ENCODE assay signal across 1 cellular context in the genomic region with DNA sequence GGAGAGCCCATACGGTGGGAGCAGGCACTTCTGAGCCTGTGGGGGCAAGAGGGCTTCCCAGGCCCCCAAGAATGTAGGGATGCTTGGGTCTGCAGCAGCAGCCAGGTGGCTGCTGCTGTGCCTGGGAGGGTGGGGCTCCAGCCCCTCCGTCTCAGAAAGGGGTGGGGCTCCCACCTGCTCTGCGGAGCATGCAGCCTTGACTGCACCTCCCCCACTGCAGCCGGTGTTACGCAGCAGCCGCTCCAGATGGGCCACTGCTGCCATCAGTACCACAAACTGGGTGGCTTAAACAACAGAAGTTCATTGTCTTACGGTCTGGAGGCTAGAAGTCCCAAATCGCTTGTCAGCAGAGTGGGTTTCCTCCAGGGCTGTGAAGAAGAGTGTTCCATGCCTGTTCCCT.
TF ChIP-seq lines count a peak whose summit lies in the region.

No MANE protein-coding gene starts in this region.

TF ChIP-seq in WTC11, 78 proteins besides CTCF, POLR2A, EP300 and RAD21 (continued from another document):
- TF ChIP-seq, protein P1, sequence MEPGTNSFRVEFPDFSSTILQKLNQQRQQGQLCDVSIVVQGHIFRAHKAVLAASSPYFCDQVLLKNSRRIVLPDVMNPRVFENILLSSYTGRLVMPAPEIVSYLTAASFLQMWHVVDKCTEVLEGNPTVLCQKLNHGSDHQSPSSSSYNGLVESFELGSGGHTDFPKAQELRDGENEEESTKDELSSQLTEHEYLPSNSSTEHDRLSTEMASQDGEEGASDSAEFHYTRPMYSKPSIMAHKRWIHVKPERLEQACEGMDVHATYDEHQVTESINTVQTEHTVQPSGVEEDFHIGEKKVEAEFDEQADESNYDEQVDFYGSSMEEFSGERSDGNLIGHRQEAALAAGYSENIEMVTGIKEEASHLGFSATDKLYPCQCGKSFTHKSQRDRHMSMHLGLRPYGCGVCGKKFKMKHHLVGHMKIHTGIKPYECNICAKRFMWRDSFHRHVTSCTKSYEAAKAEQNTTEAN (CRISPR knock-in tag; IDR thresholded peaks at IDR 0.05), result no peak
- no peak for TF ChIP-seq AFF4 (CRISPR knock-in tag; IDR thresholded peaks at IDR 0.05; ENCODE audit: borderline replicate concordance)
- TF ChIP-seq, protein P2, sequence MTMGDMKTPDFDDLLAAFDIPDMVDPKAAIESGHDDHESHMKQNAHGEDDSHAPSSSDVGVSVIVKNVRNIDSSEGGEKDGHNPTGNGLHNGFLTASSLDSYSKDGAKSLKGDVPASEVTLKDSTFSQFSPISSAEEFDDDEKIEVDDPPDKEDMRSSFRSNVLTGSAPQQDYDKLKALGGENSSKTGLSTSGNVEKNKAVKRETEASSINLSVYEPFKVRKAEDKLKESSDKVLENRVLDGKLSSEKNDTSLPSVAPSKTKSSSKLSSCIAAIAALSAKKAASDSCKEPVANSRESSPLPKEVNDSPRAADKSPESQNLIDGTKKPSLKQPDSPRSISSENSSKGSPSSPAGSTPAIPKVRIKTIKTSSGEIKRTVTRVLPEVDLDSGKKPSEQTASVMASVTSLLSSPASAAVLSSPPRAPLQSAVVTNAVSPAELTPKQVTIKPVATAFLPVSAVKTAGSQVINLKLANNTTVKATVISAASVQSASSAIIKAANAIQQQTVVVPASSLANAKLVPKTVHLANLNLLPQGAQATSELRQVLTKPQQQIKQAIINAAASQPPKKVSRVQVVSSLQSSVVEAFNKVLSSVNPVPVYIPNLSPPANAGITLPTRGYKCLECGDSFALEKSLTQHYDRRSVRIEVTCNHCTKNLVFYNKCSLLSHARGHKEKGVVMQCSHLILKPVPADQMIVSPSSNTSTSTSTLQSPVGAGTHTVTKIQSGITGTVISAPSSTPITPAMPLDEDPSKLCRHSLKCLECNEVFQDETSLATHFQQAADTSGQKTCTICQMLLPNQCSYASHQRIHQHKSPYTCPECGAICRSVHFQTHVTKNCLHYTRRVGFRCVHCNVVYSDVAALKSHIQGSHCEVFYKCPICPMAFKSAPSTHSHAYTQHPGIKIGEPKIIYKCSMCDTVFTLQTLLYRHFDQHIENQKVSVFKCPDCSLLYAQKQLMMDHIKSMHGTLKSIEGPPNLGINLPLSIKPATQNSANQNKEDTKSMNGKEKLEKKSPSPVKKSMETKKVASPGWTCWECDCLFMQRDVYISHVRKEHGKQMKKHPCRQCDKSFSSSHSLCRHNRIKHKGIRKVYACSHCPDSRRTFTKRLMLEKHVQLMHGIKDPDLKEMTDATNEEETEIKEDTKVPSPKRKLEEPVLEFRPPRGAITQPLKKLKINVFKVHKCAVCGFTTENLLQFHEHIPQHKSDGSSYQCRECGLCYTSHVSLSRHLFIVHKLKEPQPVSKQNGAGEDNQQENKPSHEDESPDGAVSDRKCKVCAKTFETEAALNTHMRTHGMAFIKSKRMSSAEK (CRISPR knock-in tag; IDR thresholded peaks at IDR 0.05; ENCODE audit: borderline replicate concordance), result no peak
- TF ChIP-seq NR3C1 (CRISPR knock-in tag; conservative IDR thresholded peaks at IDR 0.05; ENCODE audit: low read depth), result no peak
- no peak for TF ChIP-seq NR2C2 (CRISPR knock-in tag; IDR thresholded peaks at IDR 0.05)
- TF ChIP-seq RELA (CRISPR knock-in tag; IDR thresholded peaks at IDR 0.05; ENCODE audit: borderline replicate concordance), result no peak
